Comparison of ENCODE assay signal across 8 cellular contexts in genomic region chr21:36854391-36854790, GRCh38.
DNase-seq lines count a peak whose midpoint lies in the region; TF ChIP-seq lines count a peak whose summit lies in the region.

No MANE protein-coding gene starts in this region.

- H3K4me3 ChIP-seq in HAP-1 (no peak overlapping the region), fibroblast of lung (replicated peaks in 1 of 4; ENCODE audit: control extremely low read depth in 1 of 4, insufficient read depth in 1 of 4, low read depth in 3 of 4, low read length in 4 of 4) (no peak overlapping the region), osteoblast (ENCODE audit: insufficient read depth, low read length) (no peak overlapping the region)

- no peak overlapping the region for H2AFZ ChIP-seq in fibroblast of lung (ENCODE audit: low read length)
- H2AFZ ChIP-seq in osteoblast (ENCODE audit: low read length), result no peak overlapping the region

- H3K9me3 ChIP-seq in HAP-1, result no peaks in the 10 kb centered on the region
- H3K9me3 ChIP-seq in fibroblast of lung (ENCODE audit: control insufficient read depth, insufficient read depth, low read depth, low read length), result no peaks in the 10 kb centered on the region
- H3K9me3 ChIP-seq in osteoblast (ENCODE audit: low read depth, low read length), result no peaks in the 10 kb centered on the region

- H3K4me2 ChIP-seq in fibroblast of lung (ENCODE audit: extremely low read depth, insufficient read depth, low read length) (no peak overlapping the region), osteoblast (ENCODE audit: insufficient read depth, low read length) (no peak overlapping the region)

- TF ChIP-seq CTCF in fibroblast of lung (conservative IDR thresholded peaks at IDR 0.05 in 1 of 2, IDR thresholded peaks at IDR 0.05 in 1 of 2; ENCODE audit: low read depth in 1 of 2, low read length in 2 of 2) (peak; percentile 34 to 64), osteoblast (IDR thresholded peaks at IDR 0.05; ENCODE audit: extremely low read depth, low read depth, low read length) (peak; percentile 65)

- no peak overlapping the region for H3K9ac ChIP-seq in fibroblast of lung (ENCODE audit: insufficient read depth, low read length)

- peak; percentile 4 for DNase-seq in DMS153 treated with DMSO at 0.1 percent for 48 hours (lab: John Stamatoyannopoulos, UW; ENCODE audit: unreplicated experiment)
- DNase-seq in DMS153 (lab: John Stamatoyannopoulos, UW), result no peak
- DNase-seq in HAP-1 (ENCODE audit: low spot score in 2 of 2), result peak; percentile 61 to 80
- peak; percentile 38 for DNase-seq in RPMI8226
- DNase-seq in fibroblast of lung (ENCODE audit: low read depth in 2 of 2), result peak in 1 of 2 donors; percentile 43
- DNase-seq in osteoblast (ENCODE audit: insufficient read length, low spot score, missing footprints), result no peak
- no peak for DNase-seq in SW 1271 (lab: John Stamatoyannopoulos, UW)
- DNase-seq in hepatic stellate cell (ENCODE audit: low spot score), result no peak

- H3K36me3 ChIP-seq in HAP-1 (replicated peaks) (no peaks in the 10 kb centered on the region), fibroblast of lung (ENCODE audit: control insufficient read depth, insufficient read depth, low read length) (no peaks in the 10 kb centered on the region), osteoblast (ENCODE audit: insufficient read depth, low read length) (no peaks in the 10 kb centered on the region)

- in situ Hi-C loops in HAP-1 (cut with MboI; ENCODE audit: low sequenced_read_pairs), result no loop called here

- no peaks in the 10 kb centered on the region; the same call in 1 of the 2 replicates for H3K4me1 ChIP-seq in HAP-1
- no peaks in the 10 kb centered on the region for H3K4me1 ChIP-seq in fibroblast of lung (ENCODE audit: control insufficient read depth, extremely low read depth, insufficient read depth, low read length)
- H3K4me1 ChIP-seq in osteoblast (ENCODE audit: insufficient read depth, low read length), result peaks cover 11% of the 10 kb centered on the region

- H3K27me3 ChIP-seq in HAP-1 (ENCODE audit: low read depth), result no peaks in the 10 kb centered on the region
- no peaks in the 10 kb centered on the region for H3K27me3 ChIP-seq in fibroblast of lung (ENCODE audit: control insufficient read depth, insufficient read depth, low read length)
- H3K27me3 ChIP-seq in osteoblast (ENCODE audit: insufficient read depth, low read length), result no peaks in the 10 kb centered on the region

- H3K79me2 ChIP-seq in fibroblast of lung (ENCODE audit: control insufficient read depth, insufficient read depth, low read length) (no peaks in the 10 kb centered on the region), osteoblast (ENCODE audit: insufficient read depth, low read length) (peaks cover 2% of the 10 kb centered on the region)

- no peak overlapping the region for H3K27ac ChIP-seq in fibroblast of lung (ENCODE audit: insufficient read depth, low read length)
- no peak overlapping the region for H3K27ac ChIP-seq in osteoblast (ENCODE audit: low read depth, low read length)

- H4K20me1 ChIP-seq in fibroblast of lung (ENCODE audit: control insufficient read depth, extremely low read depth, insufficient read depth, low read length) (no peaks in the 10 kb centered on the region), osteoblast (ENCODE audit: insufficient read depth, low read length) (no peaks in the 10 kb centered on the region)

Comparison
In these comparisons a context has a peak if more than half of its experiments do, and no peak if none do; other contexts are left out.
1. DNase-seq: peak in DMS153 treated with DMSO at 0.1 percent for 48 hours (single experiment), HAP-1 (2 of 2) and RPMI8226 (single experiment); none in DMS153 (single experiment), osteoblast (single experiment), SW 1271 (0 of 2) and hepatic stellate cell (single experiment).